Comparison of ENCODE assay signal across 32 cellular contexts in the genomic region with DNA sequence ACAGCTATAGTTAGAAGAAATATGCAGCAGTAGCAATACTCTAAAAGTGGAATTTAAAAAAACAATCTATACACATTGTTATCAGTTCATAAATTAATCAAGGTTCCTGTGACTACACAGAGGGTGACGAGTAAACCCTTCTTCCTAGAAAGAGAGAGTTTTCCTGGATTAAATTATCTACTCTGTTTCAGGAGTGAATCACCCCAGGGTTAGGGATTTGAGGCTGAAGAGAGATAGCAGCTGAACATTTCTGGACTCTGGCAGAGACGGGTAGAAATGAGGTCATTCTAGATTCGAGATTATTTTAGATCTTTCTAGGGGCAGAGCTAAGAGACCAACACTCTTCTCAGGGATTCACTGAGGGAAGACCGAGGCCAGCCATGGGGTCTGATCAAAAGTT. TPM values are rescaled to one million over a fixed set of nuclear protein-coding genes. Genes with fewer than 3 reads are reported as not detected.
A peak's percentile ranks its signal among the peaks of the same experiment; 100 is the strongest.
DNase-seq lines count a peak whose midpoint lies in the region; ATAC-seq, FAIRE-seq and TF ChIP-seq lines count a peak whose summit lies in the region.
"Had no signal": no experiment of that assay in that cellular context is flagged by ENCODE, and none has a peak within 500 bp of the region (broad histone marks: within the 10 kb centered on the region; RNA-seq: fewer than 3 reads in every experiment).

No MANE protein-coding gene starts in this region.

- no peak overlapping the region for H2AFZ ChIP-seq in PC-9
- H2AFZ ChIP-seq: hepatocyte had no signal

- POLR2A ChIA-PET in PC-9 (lab: Charles Lee; ENCODE audit: unreplicated experiment): interaction anchor here (0.6 kb wide), 1 partner anchor 102 kb away, joined by 7 read pairs; no protein-coding TSS in a partner anchor

- BruUV-seq in PC-9 (replicated peaks; lab: Mats Ljungman, UMichigan): no TSS peak

- no peak overlapping the region for H3K4me3 Mint-ChIP-seq in HFFc6
- H3K4me3 Mint-ChIP-seq: natural killer cell treated with Interleukin-12 subunit alpha and Interleukin-12 subunit beta and Interleukin-15 and Interleukin-18, amount 100 ng/mL, for 72 hours had no signal

- no peak for FAIRE-seq in small intestine (lab: Jason Lieb, UNC)
- FAIRE-seq: bronchial epithelial cell had no signal

- WGBS in small intestine, 3 donors: 37 to 55% (median 38%) methylated on average over 4 of the region's 4 CpGs

- H3K4me1 Mint-ChIP-seq in HFFc6 (ENCODE audit: low read depth): peaks cover 10% of the 10 kb centered on the region

- no peaks in the 10 kb centered on the region for H3K36me3 Mint-ChIP-seq in HFFc6 (ENCODE audit: low read depth)
- H3K36me3 Mint-ChIP-seq: activated naive CD4-positive, alpha-beta T cell treated with anti-CD3 and anti-CD28 coated beads, Interleukin-2, amount 50 U/mL, for 72 hours; natural killer cell treated with Interleukin-12 subunit alpha and Interleukin-12 subunit beta and Interleukin-15 and Interleukin-18, amount 100 ng/mL, for 72 hours had no signal

- ATAC-seq in GM18505 (IDR thresholded peaks at IDR 0.05; ENCODE audit: unreplicated experiment): no peak
- ATAC-seq: activated naive CD4-positive, alpha-beta T cell treated with anti-CD3 and anti-CD28 coated beads, Interleukin-2, amount 50 U/mL, for 72 hours; gastrocnemius medialis; mucosa of descending colon; natural killer cell treated with Interleukin-12 subunit alpha and Interleukin-12 subunit beta and Interleukin-15 and Interleukin-18, amount 100 ng/mL, for 72 hours; psoas muscle; sciatic nerve had no signal

- H3K4me1 ChIP-seq in small intestine (ENCODE audit: control insufficient read depth in 2 of 2, insufficient read depth in 1 of 2, low read depth in 1 of 2, low read length in 1 of 2) (peaks cover 0 to 1% of the 10 kb centered on the region in 2 donors), PC-9 (replicated peaks; ENCODE audit: insufficient read depth) (peaks cover 34% of the 10 kb centered on the region)
- H3K4me1 ChIP-seq: colonic mucosa, gastrocnemius medialis, psoas muscle had no signal

- H3K36me3 ChIP-seq in small intestine (ENCODE audit: control insufficient read depth in 2 of 2, insufficient read depth in 2 of 2, low read length in 2 of 2): no peaks in the 10 kb centered on the region
- H3K36me3 ChIP-seq in PC-9 (ENCODE audit: low read depth): no peaks in the 10 kb centered on the region
- H3K36me3 ChIP-seq: colonic mucosa, gastrocnemius medialis, transverse colon had no signal

- no peak overlapping the region for H3K27ac Mint-ChIP-seq in HFFc6
- H3K27ac Mint-ChIP-seq: activated naive CD4-positive, alpha-beta T cell treated with anti-CD3 and anti-CD28 coated beads, Interleukin-2, amount 50 U/mL, for 72 hours; natural killer cell treated with Interleukin-12 subunit alpha and Interleukin-12 subunit beta and Interleukin-15 and Interleukin-18, amount 100 ng/mL, for 72 hours had no signal

- peaks cover 10% of the 10 kb centered on the region; the same call in 1 of the 2 replicates for H3F3A ChIP-seq in PC-9 (ENCODE audit: insufficient read depth, low read depth)

- intact Hi-C loops in PC-9 (cut with micrococcal nuclease; ENCODE audit: unreplicated experiment): no loop called here

- H4K20me1 ChIP-seq in PC-9 (ENCODE audit: insufficient read depth): no peaks in the 10 kb centered on the region

- no peaks in the 10 kb centered on the region for H3K27me3 ChIP-seq in small intestine (ENCODE audit: control insufficient read depth in 2 of 2, insufficient read depth in 2 of 2, low read length in 2 of 2)
- H3K27me3 ChIP-seq in PC-9 (ENCODE audit: insufficient read depth, low read depth): no peaks in the 10 kb centered on the region
- H3K27me3 ChIP-seq: colonic mucosa, gastrocnemius medialis, transverse colon had no signal

- peak; percentile 17 for DNase-seq in HFFc6
- peak; percentile 21 for DNase-seq in RPMI7951 (ENCODE audit: low read depth)
- peak; percentile 35 for DNase-seq in fibroblast of mammary gland (ENCODE audit: low read depth)
- DNase-seq in small intestine: peak; percentile 34
- no peak for DNase-seq in PC-9
- DNase-seq in stimulated activated naive CD4-positive, alpha-beta T cell treated with Interleukin-2 at 50 U/mL for 16 hours (lab: John Stamatoyannopoulos, UW): no peak
- DNase-seq: activated CD4-positive, alpha-beta T cell treated with anti-CD3 and anti-CD28 coated beads for 48 hours; activated effector memory CD4-positive, alpha-beta T cell treated with Interleukin-2 at 50 U/mL for 16 hours; colonic mucosa; COR-L47; DMS53; effector CD8-positive, alpha-beta T cell; gastrocnemius medialis; GOT3; KG1; mucosa of descending colon; NCI-H1417 treated with DMSO at 0.1 percent for 48 hours; NCI-H2081 treated with DMSO at 0.1 percent for 48 hours; NCI-H2227 treated with DMSO at 0.1 percent for 48 hours; NCI-H526 treated with DMSO at 0.1 percent for 48 hours; occipital lobe; psoas muscle; stimulated activated CD4-positive, alpha-beta T cell treated with anti-CD3 and anti-CD28 coated beads, Interleukin-4, amount 100 ng/mL, for 1 hour; T-helper 9 cell; transverse colon had no signal

- no peaks in the 10 kb centered on the region for H3K9me3 Mint-ChIP-seq in HFFc6
- H3K9me3 Mint-ChIP-seq: activated naive CD4-positive, alpha-beta T cell treated with anti-CD3 and anti-CD28 coated beads, Interleukin-2, amount 50 U/mL, for 72 hours; natural killer cell treated with Interleukin-12 subunit alpha and Interleukin-12 subunit beta and Interleukin-15 and Interleukin-18, amount 100 ng/mL, for 72 hours had no signal

- CTCF ChIA-PET in PC-9 (lab: Charles Lee): no interaction called here

- no peak for TF ChIP-seq POLR2A in GM18505 (IDR thresholded peaks at IDR 0.05; ENCODE audit: borderline replicate concordance, extremely low read depth, insufficient read depth, insufficient read length)

- no peak for TF ChIP-seq CTCF in HFFc6 (IDR thresholded peaks at IDR 0.05)
- TF ChIP-seq CTCF in fibroblast of mammary gland (conservative IDR thresholded peaks at IDR 0.05; ENCODE audit: control insufficient read depth, insufficient read depth, low read depth, low read length): no peak
- TF ChIP-seq CTCF in PC-9 (conservative IDR thresholded peaks at IDR 0.05): no peak

- no peaks in the 10 kb centered on the region for H3K79me2 ChIP-seq in PC-9 (ENCODE audit: low read depth)
- H3K79me2 ChIP-seq: hepatocyte had no signal

- no peaks in the 10 kb centered on the region for H3K9me3 ChIP-seq in small intestine (ENCODE audit: control insufficient read depth, low read depth)
- no peaks in the 10 kb centered on the region; the same call in 1 of the 2 replicates for H3K9me3 ChIP-seq in PC-9 (ENCODE audit: insufficient read depth, low read depth)
- H3K9me3 ChIP-seq: colonic mucosa, gastrocnemius medialis, mucosa of descending colon, psoas muscle, transverse colon had no signal

- no peak overlapping the region for H3K27ac ChIP-seq in small intestine (ENCODE audit: low read depth in 1 of 2, low read length in 1 of 2)
- H3K27ac ChIP-seq in PC-9: no peak overlapping the region
- H3K27ac ChIP-seq: C4-2B, colonic mucosa, gastrocnemius medialis, hepatocyte, psoas muscle, transverse colon had no signal

- H3K4me2 ChIP-seq in PC-9: no peak overlapping the region
- H3K4me2 ChIP-seq: hepatocyte had no signal

- no peak overlapping the region for H3K4me3 ChIP-seq in fibroblast of mammary gland (ENCODE audit: control insufficient read depth, low read depth, low read length)
- H3K4me3 ChIP-seq in small intestine (ENCODE audit: low read depth in 1 of 2, low read length in 2 of 2): no peak overlapping the region
- H3K4me3 ChIP-seq in PC-9: no peak overlapping the region
- H3K4me3 ChIP-seq: colonic mucosa, gastrocnemius medialis, hepatocyte, mucosa of descending colon, psoas muscle, transverse colon had no signal

- H3K27me3 Mint-ChIP-seq in HFFc6 (ENCODE audit: insufficient read depth): peaks cover under 1% of the 10 kb centered on the region
- H3K27me3 Mint-ChIP-seq: natural killer cell treated with Interleukin-12 subunit alpha and Interleukin-12 subunit beta and Interleukin-15 and Interleukin-18, amount 100 ng/mL, for 72 hours had no signal

- H3K9me2 ChIP-seq in PC-9 (ENCODE audit: insufficient read depth): no peaks in the 10 kb centered on the region

RNA-seq across cellular contexts. Expression of a gene that starts 38.8 kb away (rescaled TPM):
- total RNA-seq in HFFc6 (2021; fragmentation: NEBNext Ultra II Directional; extraction: Animal tissue kit (Norgen Biotek cat#: 25700)): 10 to 100 TPM in 1 of 6 experiments, 1 to 10 TPM in 5; 4.6 to 10.1 (median 5.9) TPM
- total RNA-seq in RPMI7951 (2014; rRNA removed; shearing (Covaris generic)): 43.7 and 50.3 TPM in 2 replicates
- polyA plus RNA-seq in small intestine: 1 to 10 TPM; 1.4 to 7.5 (median 1.8) TPM
- 16.5 and 17.0 TPM in 2 replicates for total RNA-seq in PC-9 (2021)

Comparison
In these comparisons a context has a peak if more than half of its experiments do, and no peak if none do; other contexts are left out.
1. DNase-seq: peak in HFFc6 (single experiment), RPMI7951 (single experiment), fibroblast of mammary gland (single experiment) and small intestine (single experiment); none in PC-9 (0 of 2) and stimulated activated naive CD4-positive, alpha-beta T cell treated with Interleukin-2 at 50 U/mL for 16 hours (single experiment).